In the genomic region with DNA sequence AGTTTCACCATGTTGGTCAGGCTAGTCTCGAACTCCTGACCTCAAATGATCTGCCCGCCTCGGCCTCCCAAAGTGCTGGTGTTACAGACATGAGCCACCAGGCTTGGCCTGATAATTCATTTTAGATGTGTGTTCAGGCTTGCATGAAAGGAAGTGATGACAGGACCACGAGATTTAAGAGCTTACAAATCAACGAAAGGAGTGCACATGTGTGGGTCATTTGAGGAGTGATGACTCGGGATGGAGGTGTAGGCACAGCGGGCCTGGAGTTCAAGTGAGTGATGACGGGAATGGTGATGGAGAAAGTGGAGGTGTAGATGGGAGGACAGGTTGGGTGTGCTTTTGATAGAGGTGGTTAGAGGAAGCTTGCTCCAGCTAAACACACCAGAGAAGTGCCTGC, we compare ENCODE assay signal across 8 cellular contexts.
"Had no signal": no experiment of that assay in that cellular context is flagged by ENCODE, and none has a peak within 500 bp of the region (broad histone marks: within the 10 kb centered on the region; RNA-seq: fewer than 3 reads in every experiment).

No MANE protein-coding gene starts in this region.

- DNase-seq: GM23248, GOT3, H7, HFFc6, IMR-90, Karpas-422, KBM-7 had no signal

- ATAC-seq: HCT116 had no signal
